ENCODE assay signal across 18 cellular contexts in the genomic region with DNA sequence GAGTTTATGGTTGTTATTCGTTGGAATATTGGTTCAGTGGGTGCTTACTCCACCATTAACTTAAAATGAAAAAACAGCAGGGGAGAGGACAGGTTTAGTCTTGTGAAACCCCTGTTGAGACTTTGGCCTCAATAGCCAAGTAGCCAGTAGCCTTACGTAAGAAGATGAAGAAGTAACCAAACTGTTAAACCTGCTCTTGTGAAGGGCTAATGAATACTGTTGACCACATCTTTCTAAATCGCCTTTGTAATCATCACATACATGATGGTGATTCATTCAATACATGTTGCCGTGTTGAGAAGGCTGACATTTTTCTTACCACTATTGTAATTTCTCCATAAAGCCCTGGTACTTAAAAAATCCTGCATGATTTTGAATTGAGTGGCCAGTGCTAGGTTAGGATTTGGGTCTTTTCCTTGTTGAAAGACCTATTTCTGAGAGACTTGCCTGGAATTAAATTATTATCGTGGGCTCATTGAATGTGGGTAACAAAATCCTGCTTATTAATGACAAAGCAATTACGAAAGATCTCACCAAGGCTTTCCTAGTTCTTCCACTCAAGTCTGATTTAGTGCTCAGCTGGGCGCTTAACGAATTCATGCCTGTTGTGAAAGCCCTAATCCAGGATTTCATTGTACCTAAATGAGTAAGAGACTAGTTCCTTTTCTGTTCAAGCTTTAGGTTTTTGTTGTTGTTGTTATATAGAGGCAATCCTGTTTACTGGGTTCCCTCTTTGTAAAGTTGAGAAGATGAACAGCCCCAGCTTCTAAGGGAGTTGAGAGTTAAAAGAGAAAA.
"Had no signal": no experiment of that assay in that cellular context is flagged by ENCODE, and none has a peak within 500 bp of the region (broad histone marks: within the 10 kb centered on the region; RNA-seq: fewer than 3 reads in every experiment).

No MANE protein-coding gene starts in this region.

- H3K27ac Mint-ChIP-seq: activated naive CD8-positive, alpha-beta T cell treated with anti-CD3 and anti-CD28 coated beads, Interleukin-2, amount 50 U/mL, for 24 hours; activated T-cell treated with anti-CD3 and anti-CD28 coated beads, Interleukin-2, amount 50 U/mL, for 24 hours; effector memory CD8-positive, alpha-beta T cell; mesothelial cell of epicardium had no signal

- H3K4me1 Mint-ChIP-seq: mesothelial cell of epicardium, neural crest cell had no signal

- H3K4me1 ChIP-seq: suprapubic skin, upper lobe of right lung had no signal

- H3K9me3 Mint-ChIP-seq: activated T-cell treated with anti-CD3 and anti-CD28 coated beads, Interleukin-2, amount 50 U/mL, for 24 hours; effector memory CD8-positive, alpha-beta T cell; neural crest cell had no signal

- H3K27me3 ChIP-seq: ovary, suprapubic skin, upper lobe of right lung had no signal

- ATAC-seq: activated naive CD8-positive, alpha-beta T cell treated with anti-CD3 and anti-CD28 coated beads, Interleukin-2, amount 50 U/mL, for 24 hours; effector memory CD8-positive, alpha-beta T cell; stimulated activated naive CD8-positive, alpha-beta T cell treated with anti-CD3 and anti-CD28 coated beads, Interleukin-15, Interleukin-2, amounts not matched to agents 100 U/mL and 50 U/mL, for 24 hours; upper lobe of right lung had no signal

- H3K4me3 Mint-ChIP-seq: activated naive CD8-positive, alpha-beta T cell treated with anti-CD3 and anti-CD28 coated beads, Interleukin-2, amount 50 U/mL, for 24 hours; activated T-cell treated with anti-CD3 and anti-CD28 coated beads, Interleukin-2, amount 50 U/mL, for 24 hours; effector memory CD8-positive, alpha-beta T cell; mesothelial cell of epicardium; neural crest cell had no signal

- H3K27ac ChIP-seq: ovary, suprapubic skin, upper lobe of right lung had no signal

- H3K9me3 ChIP-seq: ovary, suprapubic skin, upper lobe of right lung had no signal

- H3K27me3 Mint-ChIP-seq: activated naive CD8-positive, alpha-beta T cell treated with anti-CD3 and anti-CD28 coated beads, Interleukin-2, amount 50 U/mL, for 24 hours; activated T-cell treated with anti-CD3 and anti-CD28 coated beads, Interleukin-2, amount 50 U/mL, for 24 hours; effector memory CD8-positive, alpha-beta T cell had no signal

- H3K36me3 ChIP-seq: ovary had no signal

- DNase-seq: activated CD4-positive, alpha-beta T cell treated with anti-CD3 and anti-CD28 coated beads, Interleukin-2, amount 50 U/mL, for 4 hours; activated CD4-positive, CD25-positive, alpha-beta regulatory T cell treated with anti-CD3 and anti-CD28 coated beads, Interleukin-2, amount 50 U/mL, for 72 hours; activated effector memory CD4-positive, alpha-beta T cell treated with anti-CD3 and anti-CD28 coated beads, Interleukin-2, amount 50 U/mL, for 16 hours; activated naive CD8-positive, alpha-beta T cell treated with anti-CD3 and anti-CD28 coated beads, Interleukin-2, amount 50 U/mL, for 24 hours; activated T-cell treated with anti-CD3 and anti-CD28 coated beads, Interleukin-2, amount 50 U/mL, for 24 hours; central memory CD4-positive, alpha-beta T cell; cortex of kidney; effector memory CD8-positive, alpha-beta T cell; hippocampal formation; kidney glomerular epithelial cell; ovary; stimulated activated CD4-positive, alpha-beta T cell treated with anti-CD3 and anti-CD28 coated beads, Interleukin-4, amount 100 ng/mL, for 1 hour; stimulated activated CD8-positive, alpha-beta memory T cell treated with anti-CD3 and anti-CD28 coated beads, Interleukin-4, amount 100 ng/mL, for 48 hours; stimulated activated naive CD8-positive, alpha-beta T cell treated with anti-CD3 and anti-CD28 coated beads, Interleukin-15, Interleukin-2, amounts not matched to agents 100 U/mL and 50 U/mL, for 24 hours; upper lobe of right lung had no signal

- H3K4me3 ChIP-seq: ovary, suprapubic skin, upper lobe of right lung had no signal
